In genomic region chr3:57840445-57840844, GRCh38 we compare ENCODE assay signal across 17 cellular contexts.
DNase-seq lines count a peak whose midpoint lies in the region; ATAC-seq and TF ChIP-seq lines count a peak whose summit lies in the region.
"Had no signal": no experiment of that assay in that cellular context is flagged by ENCODE, and none has a peak within 500 bp of the region (broad histone marks: within the 10 kb centered on the region; RNA-seq: fewer than 3 reads in every experiment).

No MANE protein-coding gene starts in this region.

- H3K27ac ChIP-seq in PC-9 = peak overlapping the region; percentile 50

- 0 out of 2 replicates have a peak, but pooled peaks cover 5% of the 10 kb centered on the region for H3K36me3 ChIP-seq in PC-9 (ENCODE audit: low read depth)

- POLR2A ChIA-PET in PC-9 (lab: Charles Lee; ENCODE audit: unreplicated experiment) = no interaction called here
- POLR2A ChIA-PET in naive thymus-derived CD8-positive, alpha-beta T cell (lab: Charles Lee) = no interaction called here

- H3F3A ChIP-seq in PC-9 (ENCODE audit: insufficient read depth, low read depth) = peaks cover 15% of the 10 kb centered on the region; the same call in 1 of the 2 replicates

- BruUV-seq in PC-9 (replicated peaks; lab: Mats Ljungman, UMichigan) = no TSS peak

- H3K4me2 ChIP-seq in PC-9 = no peak overlapping the region

- H3K27me3 ChIP-seq in PC-9 (ENCODE audit: insufficient read depth, low read depth) = no peaks in the 10 kb centered on the region

- peaks cover 15% of the 10 kb centered on the region for H3K79me2 ChIP-seq in PC-9 (ENCODE audit: low read depth)

- H3K4me3 Mint-ChIP-seq in activated T-cell treated with anti-CD3 and anti-CD28 coated beads, Interleukin-2, amount 50 U/mL, for 72 hours = no peak overlapping the region
- H3K4me3 Mint-ChIP-seq in naive thymus-derived CD8-positive, alpha-beta T cell = no peak overlapping the region
- H3K4me3 Mint-ChIP-seq: activated T-cell treated with anti-CD3 and anti-CD28 coated beads, Interleukin-2, amount 50 U/mL, for 4 hours had no signal

- peak overlapping the region; percentile 61 for H3K27ac Mint-ChIP-seq in activated T-cell treated with anti-CD3 and anti-CD28 coated beads, Interleukin-2, amount 50 U/mL, for 72 hours
- peak overlapping the region in 8 of 10 donors; percentile 1 to 56 (median 15) for H3K27ac Mint-ChIP-seq in naive thymus-derived CD8-positive, alpha-beta T cell

- ATAC-seq in activated T-cell treated with anti-CD3 and anti-CD28 coated beads, Interleukin-2, amount 50 U/mL, for 72 hours (replicated peaks in 1 of 2) = no peak
- peak; percentile 53 for ATAC-seq in GM18867 (IDR thresholded peaks at IDR 0.05; ENCODE audit: unreplicated experiment)
- no peak for ATAC-seq in naive thymus-derived CD8-positive, alpha-beta T cell
- ATAC-seq in GM21737 (IDR thresholded peaks at IDR 0.05; ENCODE audit: unreplicated experiment) = no peak
- ATAC-seq: activated T-cell treated with anti-CD3 and anti-CD28 coated beads, Interleukin-2, amount 50 U/mL, for 4 hours; K562; left cardiac atrium had no signal

- DNase-seq in activated T-cell treated with anti-CD3 and anti-CD28 coated beads, Interleukin-2, amount 50 U/mL, for 72 hours = no peak
- no peak for DNase-seq in activated T-cell treated with anti-CD3 and anti-CD28 coated beads, Interleukin-2, amount 50 U/mL, for 48 hours
- no peak for DNase-seq in PC-9
- no peak for DNase-seq in naive thymus-derived CD8-positive, alpha-beta T cell
- no peak for DNase-seq in anterior cingulate cortex (lab: John Stamatoyannopoulos, UW)
- no peak for DNase-seq in DMS79 (lab: John Stamatoyannopoulos, UW)
- DNase-seq: activated CD4-positive, alpha-beta T cell treated with anti-CD3 and anti-CD28 coated beads, Interleukin-2, amount 50 U/mL, for 1 hour; activated T-cell treated with anti-CD3 and anti-CD28 coated beads, Interleukin-2, amount 50 U/mL, for 4 hours; caudate nucleus; hippocampal formation; left cardiac atrium; NCI-H1417 treated with DMSO at 0.1 percent for 48 hours; SHP77; T-helper 9 cell had no signal

- H3K9me3 Mint-ChIP-seq in activated T-cell treated with anti-CD3 and anti-CD28 coated beads, Interleukin-2, amount 50 U/mL, for 72 hours = no peaks in the 10 kb centered on the region
- no peaks in the 10 kb centered on the region for H3K9me3 Mint-ChIP-seq in naive thymus-derived CD8-positive, alpha-beta T cell
- H3K9me3 Mint-ChIP-seq: activated T-cell treated with anti-CD3 and anti-CD28 coated beads, Interleukin-2, amount 50 U/mL, for 4 hours had no signal

- 0 out of 2 replicates have a peak, but pooled peaks cover 8% of the 10 kb centered on the region for H4K20me1 ChIP-seq in PC-9 (ENCODE audit: insufficient read depth)

- intact Hi-C loops in PC-9 (cut with micrococcal nuclease; ENCODE audit: unreplicated experiment) = no loop called here

- H2AFZ ChIP-seq in PC-9 = no peak overlapping the region

- H3K4me1 Mint-ChIP-seq in activated T-cell treated with anti-CD3 and anti-CD28 coated beads, Interleukin-2, amount 50 U/mL, for 72 hours (ENCODE audit: low read depth) = no peaks in the 10 kb centered on the region
- H3K4me1 Mint-ChIP-seq in naive thymus-derived CD8-positive, alpha-beta T cell = peaks cover 9 to 23% (median 14%) of the 10 kb centered on the region in 4 donors

- TF ChIP-seq CTCF in PC-9 (conservative IDR thresholded peaks at IDR 0.05) = no peak

- H3K9me3 ChIP-seq in PC-9 (ENCODE audit: insufficient read depth, low read depth) = no peaks in the 10 kb centered on the region

- no peaks in the 10 kb centered on the region for H3K9me2 ChIP-seq in PC-9 (ENCODE audit: insufficient read depth)

- H3K36me3 Mint-ChIP-seq in activated T-cell treated with anti-CD3 and anti-CD28 coated beads, Interleukin-2, amount 50 U/mL, for 72 hours (ENCODE audit: insufficient read depth in 2 of 2) = no peaks in the 10 kb centered on the region
- H3K36me3 Mint-ChIP-seq in naive thymus-derived CD8-positive, alpha-beta T cell = peaks cover 0 to 22% (median 0%) of the 10 kb centered on the region in 3 donors

- no peak overlapping the region for H3K4me3 ChIP-seq in PC-9
- H3K4me3 ChIP-seq: K562 had no signal

- no peaks in the 10 kb centered on the region for H3K27me3 Mint-ChIP-seq in activated T-cell treated with anti-CD3 and anti-CD28 coated beads, Interleukin-2, amount 50 U/mL, for 72 hours (ENCODE audit: low read depth)
- H3K27me3 Mint-ChIP-seq in naive thymus-derived CD8-positive, alpha-beta T cell = no peaks in the 10 kb centered on the region

- CTCF ChIA-PET in PC-9 (lab: Charles Lee) = no interaction called here

- H3K4me1 ChIP-seq in PC-9 (replicated peaks; ENCODE audit: insufficient read depth) = no peaks in the 10 kb centered on the region
